Comparison of ENCODE assay signal across 8 cellular contexts in genomic region chr4:186472948-186473347, GRCh38.
DNase-seq lines count a peak whose midpoint lies in the region; ATAC-seq and TF ChIP-seq lines count a peak whose summit lies in the region.

No MANE protein-coding gene starts in this region.

- no peak for TF ChIP-seq POLR2A in uterus (IDR thresholded peaks at IDR 0.05)

- H3K27me3 ChIP-seq in right atrium auricular region: no peaks in the 10 kb centered on the region
- no peaks in the 10 kb centered on the region for H3K27me3 ChIP-seq in SU-DHL-6 (ENCODE audit: low read length)
- H3K27me3 ChIP-seq in iPS-20b (ENCODE audit: insufficient read depth, low read length): no peaks in the 10 kb centered on the region
- no peaks in the 10 kb centered on the region for H3K27me3 ChIP-seq in uterus

- no peak overlapping the region for H3K4me3 Mint-ChIP-seq in activated naive CD8-positive, alpha-beta T cell treated with anti-CD3 and anti-CD28 coated beads, Interleukin-2, amount 50 U/mL, for 24 hours

- no peak overlapping the region for H3K4me2 ChIP-seq in SU-DHL-6 (ENCODE audit: low read depth, low read length, poor library complexity, severe bottlenecking)

- TF ChIP-seq CTCF in right atrium auricular region (IDR thresholded peaks at IDR 0.05): peak; percentile 31 to 69
- peak; percentile 57 for TF ChIP-seq CTCF in SU-DHL-6 (IDR thresholded peaks at IDR 0.05; ENCODE audit: insufficient read depth, low read length, poor library complexity, severe bottlenecking)
- TF ChIP-seq CTCF in uterus (IDR thresholded peaks at IDR 0.05): peak; percentile 29 to 47 (median 41)

- intact Hi-C loops in cardiac septum (cut with DNase I) (loop anchor here (2.0 kb wide), 1 partner anchor 114 kb away; no protein-coding TSS in a partner anchor), uterus (cut with DNase I; ENCODE audit: low total_unique reads) (no loop called here)

- H3K9me3 Mint-ChIP-seq in activated naive CD8-positive, alpha-beta T cell treated with anti-CD3 and anti-CD28 coated beads, Interleukin-2, amount 50 U/mL, for 24 hours: peaks cover 4% of the 10 kb centered on the region

- no peak overlapping the region for H2AFZ ChIP-seq in SU-DHL-6 (ENCODE audit: low read depth, low read length, severe bottlenecking)

- H3K9me2 ChIP-seq in SU-DHL-6 (replicated peaks; ENCODE audit: insufficient read depth, low read length): no peaks in the 10 kb centered on the region

- no peaks in the 10 kb centered on the region for H3F3A ChIP-seq in SU-DHL-6 (ENCODE audit: insufficient read depth)

- no peaks in the 10 kb centered on the region for H3K4me1 ChIP-seq in right atrium auricular region
- H3K4me1 ChIP-seq in iPS-20b (ENCODE audit: insufficient read depth, low read length): peaks cover 3% of the 10 kb centered on the region; the same call in 1 of the 2 replicates
- no peaks in the 10 kb centered on the region for H3K4me1 ChIP-seq in uterus

- DNase-seq in right atrium auricular region (ENCODE audit: low spot score) (no peak), cardiac septum (ENCODE audit: low spot score) (no peak), uterus (no peak), SKM-1 treated with dmso at 0.1 percent for 144 hours (lab: John Stamatoyannopoulos, UW; ENCODE audit: unreplicated experiment) (no peak)
- DNase-seq in activated naive CD8-positive, alpha-beta T cell treated with anti-CD3 and anti-CD28 coated beads, Interleukin-2, amount 50 U/mL, for 24 hours: no peak

- H3K36me3 ChIP-seq in right atrium auricular region (no peaks in the 10 kb centered on the region), SU-DHL-6 (ENCODE audit: low read length) (no peaks in the 10 kb centered on the region), iPS-20b (ENCODE audit: insufficient read depth, low read depth, low read length) (no peaks in the 10 kb centered on the region), uterus (no peaks in the 10 kb centered on the region)

- H3K27me3 Mint-ChIP-seq in activated naive CD8-positive, alpha-beta T cell treated with anti-CD3 and anti-CD28 coated beads, Interleukin-2, amount 50 U/mL, for 24 hours: peaks cover 2% of the 10 kb centered on the region

- ATAC-seq in activated naive CD8-positive, alpha-beta T cell treated with anti-CD3 and anti-CD28 coated beads, Interleukin-2, amount 50 U/mL, for 24 hours: no peak
- no peak for ATAC-seq in HG02852 (IDR thresholded peaks at IDR 0.05; ENCODE audit: unreplicated experiment)

- H3K4me1 Mint-ChIP-seq in activated naive CD8-positive, alpha-beta T cell treated with anti-CD3 and anti-CD28 coated beads, Interleukin-2, amount 50 U/mL, for 24 hours: no peaks in the 10 kb centered on the region

- no peaks in the 10 kb centered on the region for H3K9me3 ChIP-seq in right atrium auricular region
- no peaks in the 10 kb centered on the region for H3K9me3 ChIP-seq in SU-DHL-6 (ENCODE audit: insufficient read depth, low read length)
- H3K9me3 ChIP-seq in iPS-20b (ENCODE audit: insufficient read depth, low read depth, low read length): no peaks in the 10 kb centered on the region
- no peaks in the 10 kb centered on the region for H3K9me3 ChIP-seq in uterus

- H3K27ac Mint-ChIP-seq in activated naive CD8-positive, alpha-beta T cell treated with anti-CD3 and anti-CD28 coated beads, Interleukin-2, amount 50 U/mL, for 24 hours: no peak overlapping the region

- no peak overlapping the region for H3K4me3 ChIP-seq in right atrium auricular region
- no peak overlapping the region for H3K4me3 ChIP-seq in SU-DHL-6 (ENCODE audit: insufficient read depth, low read length, poor library complexity, severe bottlenecking)
- peak overlapping the region; percentile 32; the same call in 1 of the 2 replicates for H3K4me3 ChIP-seq in iPS-20b (ENCODE audit: low read length)
- no peak overlapping the region for H3K4me3 ChIP-seq in uterus

- H3K27ac ChIP-seq in right atrium auricular region: no peak overlapping the region
- H3K27ac ChIP-seq in SU-DHL-6 (ENCODE audit: low read depth, low read length): no peak overlapping the region
- H3K27ac ChIP-seq in iPS-20b (ENCODE audit: low read length): no peak overlapping the region
- no peak overlapping the region for H3K27ac ChIP-seq in uterus

- no peaks in the 10 kb centered on the region for H3K79me2 ChIP-seq in SU-DHL-6 (ENCODE audit: insufficient read depth, low read length)

- H3K9ac ChIP-seq in SU-DHL-6 (ENCODE audit: low read length) (no peak overlapping the region), iPS-20b (ENCODE audit: low read depth, low read length) (no peak overlapping the region)

- H3K36me3 Mint-ChIP-seq in activated naive CD8-positive, alpha-beta T cell treated with anti-CD3 and anti-CD28 coated beads, Interleukin-2, amount 50 U/mL, for 24 hours (ENCODE audit: low read depth): no peaks in the 10 kb centered on the region

- H4K20me1 ChIP-seq in SU-DHL-6 (ENCODE audit: low read depth, low read length): no peaks in the 10 kb centered on the region
